Comparison of ENCODE assay signal across 4 cellular contexts in the genomic region with DNA sequence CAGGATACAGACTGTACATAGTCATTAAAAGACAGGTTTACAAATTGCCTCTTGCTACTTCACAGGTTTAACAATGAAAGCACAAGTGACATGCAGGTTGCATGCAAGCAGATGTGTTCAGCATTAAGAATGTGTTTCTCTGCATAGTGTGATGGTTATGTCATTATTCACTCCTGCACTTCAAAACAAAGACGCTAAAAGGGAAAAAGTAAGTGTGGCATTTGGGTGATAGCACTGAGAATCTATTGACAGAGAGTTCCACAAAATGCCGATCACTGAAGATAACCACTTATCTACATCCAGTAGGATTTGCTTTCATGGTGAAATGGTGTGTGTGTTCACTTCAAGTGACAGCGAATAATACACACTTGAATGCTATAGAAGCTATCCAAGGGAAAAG.
"Had no signal": no experiment of that assay in that cellular context is flagged by ENCODE, and none has a peak within 500 bp of the region (broad histone marks: within the 10 kb centered on the region; RNA-seq: fewer than 3 reads in every experiment).

No MANE protein-coding gene starts in this region.

- ATAC-seq: GM23338, HepG2 had no signal

- DNase-seq: H9, HCEC 1CT had no signal
